ENCODE assay signal across 14 cellular contexts in the genomic region with DNA sequence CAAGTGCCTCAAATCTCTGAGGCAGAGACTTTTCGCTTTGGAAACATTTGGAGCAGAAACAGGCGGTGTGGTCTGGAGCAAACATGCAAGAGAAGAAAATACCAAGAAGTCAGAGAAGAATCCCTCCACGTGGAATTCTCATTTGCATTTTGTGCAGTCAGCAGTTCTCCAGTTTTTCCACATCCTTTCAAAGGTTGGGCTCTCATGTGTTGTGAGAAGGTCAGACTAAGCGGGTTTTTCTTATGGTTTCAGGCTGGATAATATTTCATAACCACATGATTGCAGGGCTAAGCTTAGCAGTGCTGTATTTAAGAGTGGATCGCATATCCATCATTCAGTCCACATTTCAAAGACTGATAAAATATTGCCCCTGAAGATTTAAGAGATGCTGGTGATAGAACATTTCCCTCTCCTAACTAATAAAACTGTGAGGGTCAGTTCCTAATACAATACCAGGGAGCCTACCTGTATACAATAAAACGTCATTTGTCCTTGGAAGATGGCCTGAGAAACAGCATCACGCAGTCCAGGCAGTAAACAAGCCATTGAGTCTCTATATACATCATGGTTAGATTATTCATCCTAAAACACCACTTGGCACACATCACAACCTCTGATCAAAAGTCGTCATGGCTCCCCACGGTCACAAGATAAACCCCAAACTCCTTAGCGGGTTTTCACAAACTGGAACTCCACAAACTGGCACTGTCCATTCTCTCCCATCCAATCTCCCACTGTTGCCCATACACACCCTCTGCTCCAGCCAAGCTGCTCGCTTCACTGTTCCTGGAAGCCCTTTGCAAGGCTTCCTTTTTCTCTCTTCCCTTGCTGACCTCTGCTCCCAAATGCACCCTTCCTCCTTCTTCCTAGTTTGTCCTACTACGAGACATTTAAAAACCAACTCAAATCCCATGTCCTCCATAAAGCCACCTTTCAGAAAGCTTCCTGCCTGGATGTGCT. TPM values are rescaled to one million over a fixed set of nuclear protein-coding genes. Genes with fewer than 3 reads are reported as not detected.
DNase-seq lines count a peak whose midpoint lies in the region; ATAC-seq, FAIRE-seq and TF ChIP-seq lines count a peak whose summit lies in the region.
"Had no signal": no experiment of that assay in that cellular context is flagged by ENCODE, and none has a peak within 500 bp of the region (broad histone marks: within the 10 kb centered on the region; RNA-seq: fewer than 3 reads in every experiment).

No MANE protein-coding gene starts in this region.

- WGBS in HepG2 (ENCODE audit: low lambda C conversion rate) = 16% methylated on average over 12 of the region's 12 CpGs

- in situ Hi-C loops in HepG2 (cut with HindIII; ENCODE audit: extremely low pct_ligation_motif_present, low pct_unique_long_range_greater_than_20kb) = no loop called here

- H3K79me2 ChIP-seq in HepG2 (ENCODE audit: insufficient read depth, low read length) = no peaks in the 10 kb centered on the region

- no peak overlapping the region for H3K4me2 ChIP-seq in HepG2 (ENCODE audit: low read depth, low read length)

- H2AFZ ChIP-seq in HepG2 (ENCODE audit: low read length) = no peak overlapping the region

- FAIRE-seq in HepG2 (lab: Jason Lieb, UNC) = no peak

- CTCF ChIA-PET in HepG2 (lab: Yijun Ruan, JAX; ENCODE audit: low intra/inter-chr PET ratio, low total read pairs) = no interaction called here

- no peaks in the 10 kb centered on the region for H4K20me1 ChIP-seq in HepG2 (ENCODE audit: insufficient read depth, low read length)

- peak overlapping the region; percentile 36 for H3K4me3 ChIP-seq in left ventricle myocardium inferior
- H3K4me3 ChIP-seq in HepG2 (replicated peaks in 1 of 3; ENCODE audit: insufficient read depth in 1 of 3, low read depth in 2 of 3, low read length in 3 of 3) = no peak overlapping the region
- H3K4me3 ChIP-seq: coronary artery had no signal

- H3K4me1 Mint-ChIP-seq in activated T-helper 2 cell treated with anti-CD3 and anti-CD28 coated beads, Interferon-gamma antibody, Interleukin-2, Interleukin-4, amounts not matched to agents 10 μg/mL and 5 μg/mL and 100 μg/mL, durations not matched to agents 14 hours and 24 hours and 36 hours (ENCODE audit: low read depth) = peaks cover 59% of the 10 kb centered on the region

- no peak for TF ChIP-seq EP300 in HepG2 (IDR thresholded peaks at IDR 0.05; ENCODE audit: low read depth in 2 of 2, low read length in 2 of 2)
- no peak for TF ChIP-seq EP300 in HepG2 (CRISPR knock-in tag; IDR thresholded peaks at IDR 0.05; ENCODE audit: borderline replicate concordance)

- no TSS peak for BruUV-seq in HepG2 (replicated peaks; lab: Mats Ljungman, UMichigan)

- TF ChIP-seq RAD21 in HepG2 (CRISPR knock-in tag; IDR thresholded peaks at IDR 0.05) = no peak

- H3K36me3 Mint-ChIP-seq in activated T-helper 2 cell treated with anti-CD3 and anti-CD28 coated beads, Interferon-gamma antibody, Interleukin-2, Interleukin-4, amounts not matched to agents 10 μg/mL and 5 μg/mL and 100 μg/mL, durations not matched to agents 14 hours and 24 hours and 36 hours (ENCODE audit: low read depth) = peaks cover 53% of the 10 kb centered on the region

- H3K9ac ChIP-seq in HepG2 (ENCODE audit: insufficient read depth, low read depth, low read length) = no peak overlapping the region

- H3K9me3 ChIP-seq in left ventricle myocardium inferior (replicated peaks) (no peaks in the 10 kb centered on the region), HepG2 (ENCODE audit: low read length) (no peaks in the 10 kb centered on the region)

- no peak for TF ChIP-seq CTCF in left ventricle myocardium inferior (IDR thresholded peaks at IDR 0.05; ENCODE audit: borderline replicate concordance)
- TF ChIP-seq CTCF in HepG2 (CRISPR knock-in tag; IDR thresholded peaks at IDR 0.05) = no peak

- H3K27me3 ChIP-seq in left ventricle myocardium inferior (ENCODE audit: low read depth) (no peaks in the 10 kb centered on the region), HepG2 (ENCODE audit: control insufficient read depth in 1 of 2, insufficient read depth in 2 of 2, low read length in 2 of 2) (peaks cover 1 to 19% of the 10 kb centered on the region in 2 experiments; a peak in 4 of 5 replicates)

- peak overlapping the region; percentile 69 for H3K27ac Mint-ChIP-seq in activated T-helper 2 cell treated with anti-CD3 and anti-CD28 coated beads, Interferon-gamma antibody, Interleukin-2, Interleukin-4, amounts not matched to agents 10 μg/mL and 5 μg/mL and 100 μg/mL, durations not matched to agents 14 hours and 24 hours and 36 hours
- H3K27ac Mint-ChIP-seq: HFFc6 had no signal

- H3K27me3 Mint-ChIP-seq in activated T-helper 2 cell treated with anti-CD3 and anti-CD28 coated beads, Interferon-gamma antibody, Interleukin-2, Interleukin-4, amounts not matched to agents 10 μg/mL and 5 μg/mL and 100 μg/mL, durations not matched to agents 14 hours and 24 hours and 36 hours (ENCODE audit: low read depth) = no peaks in the 10 kb centered on the region

- H3K9me3 Mint-ChIP-seq in activated T-helper 2 cell treated with anti-CD3 and anti-CD28 coated beads, Interferon-gamma antibody, Interleukin-2, Interleukin-4, amounts not matched to agents 10 μg/mL and 5 μg/mL and 100 μg/mL, durations not matched to agents 14 hours and 24 hours and 36 hours = no peaks in the 10 kb centered on the region
- H3K9me3 Mint-ChIP-seq: HFFc6 had no signal

- H3K36me3 ChIP-seq in left ventricle myocardium inferior (no peaks in the 10 kb centered on the region), HepG2 (replicated peaks in 1 of 2; ENCODE audit: control insufficient read depth in 1 of 2, insufficient read depth in 2 of 2, low read length in 2 of 2) (no peaks in the 10 kb centered on the region)

- H3K4me1 ChIP-seq in left ventricle myocardium inferior = peaks cover 21% of the 10 kb centered on the region
- H3K4me1 ChIP-seq in HepG2 (ENCODE audit: insufficient read depth, low read length) = no peaks in the 10 kb centered on the region

- no peak for TF ChIP-seq POLR2A in HepG2 (IDR thresholded peaks at IDR 0.05; ENCODE audit: insufficient read depth in 1 of 2, low read depth in 2 of 2, low read length in 2 of 2)

- ATAC-seq in Right ventricle myocardium inferior = no peak
- no peak for ATAC-seq in HepG2
- ATAC-seq in GM21367 (IDR thresholded peaks at IDR 0.05; ENCODE audit: unreplicated experiment) = no peak
- no peak for ATAC-seq in GM21390 (IDR thresholded peaks at IDR 0.05; ENCODE audit: unreplicated experiment)

- POLR2A ChIA-PET in HepG2 (lab: Yijun Ruan, JAX) = no interaction called here

- intact Hi-C loops in left ventricle myocardium inferior (cut with micrococcal nuclease) = no loop called here
- intact Hi-C loops in Right ventricle myocardium inferior (cut with DNase I) = no loop called here
- intact Hi-C loops in activated T-helper 2 cell treated with anti-CD3 and anti-CD28 coated beads, Interferon-gamma antibody, Interleukin-2, Interleukin-4, amounts not matched to agents 10 μg/mL and 5 μg/mL and 100 μg/mL, durations not matched to agents 14 hours and 24 hours and 36 hours (cut with micrococcal nuclease) = no loop called here
- intact Hi-C loops in HepG2 (cut with micrococcal nuclease; ENCODE audit: unreplicated experiment) = no loop called here

- no peak overlapping the region for H3K27ac ChIP-seq in left ventricle myocardium inferior (replicated peaks)
- H3K27ac ChIP-seq in HepG2 (ENCODE audit: extremely low read length, insufficient read depth, low read length) = no peak overlapping the region
- H3K27ac ChIP-seq: coronary artery had no signal

- DNase-seq in left ventricle myocardium inferior = no peak
- DNase-seq in Right ventricle myocardium inferior (ENCODE audit: missing footprints) = no peak
- DNase-seq in activated T-helper 2 cell treated with anti-CD3 and anti-CD28 coated beads, Interferon-gamma antibody, Interleukin-2, Interleukin-4, amounts not matched to agents 10 μg/mL and 5 μg/mL and 100 μg/mL, durations not matched to agents 14 hours and 24 hours and 36 hours (ENCODE audit: low spot score) = no peak
- no peak for DNase-seq in HepG2 (ENCODE audit: low spot score)
- no peak for DNase-seq in NCI-H774 (lab: John Stamatoyannopoulos, UW)
- no peak for DNase-seq in NCI-H2171 treated with DMSO at 0.1 percent for 48 hours (lab: John Stamatoyannopoulos, UW)
- DNase-seq: HFFc6; mesendoderm; NCI-H526; RPMI8226; stimulated activated CD4-positive, alpha-beta T cell treated with anti-CD3 and anti-CD28 coated beads, Interleukin-2, amount 100 ng/mL, for 24 hours had no signal

- no peak overlapping the region for H3K4me3 Mint-ChIP-seq in activated T-helper 2 cell treated with anti-CD3 and anti-CD28 coated beads, Interferon-gamma antibody, Interleukin-2, Interleukin-4, amounts not matched to agents 10 μg/mL and 5 μg/mL and 100 μg/mL, durations not matched to agents 14 hours and 24 hours and 36 hours (ENCODE audit: low read depth)
- H3K4me3 Mint-ChIP-seq: HFFc6 had no signal

RNA-seq across cellular contexts. Expression of a gene that starts 31.5 kb away (rescaled TPM):
- 7.1 TPM for total RNA-seq in left ventricle myocardium inferior
- total RNA-seq in Right ventricle myocardium inferior = 10.5 TPM
- 107 and 120 TPM in 2 replicates for total RNA-seq in activated T-helper 2 cell treated with anti-CD3 and anti-CD28 coated beads, Interferon-gamma antibody, Interleukin-2, Interleukin-4, amounts not matched to agents 10 μg/mL and 5 μg/mL and 100 μg/mL, durations not matched to agents 14 hours and 24 hours and 36 hours
- total RNA-seq in HepG2 (2016; rRNA removed; fragmentation: Illumina TruSeq; extraction: Trizol) = 0.11 and 0.36 TPM in 2 replicates
- not detected in 2 replicates for total RNA-seq in HepG2 (2016; cell fraction: cytosol; rRNA removed; fragmentation: Illumina TruSeq; extraction: Trizol; ENCODE audit: low read depth)
- 0.55 and 0.63 TPM in 2 replicates for total RNA-seq in HepG2 (2016; cell fraction: insoluble cytoplasmic fraction; rRNA removed; fragmentation: Illumina TruSeq; extraction: Trizol)
- total RNA-seq in HepG2 (2016; cell fraction: membrane; rRNA removed; fragmentation: Illumina TruSeq; extraction: Trizol) = 0.77 TPM in 1 of 2 replicates, not detected in the other
- 0.44 and 1.2 TPM in 2 replicates for total RNA-seq in HepG2 (2016; cell fraction: nucleus; rRNA removed; fragmentation: Illumina TruSeq; extraction: Trizol)
- 0.04 and 0.05 TPM in 2 replicates for polyA plus RNA-seq in HepG2 (2011; rRNA removed)
- polyA plus RNA-seq in HepG2 (2011; cell fraction: cytosol; rRNA removed) = 0.03 and 0.08 TPM in 2 replicates
- 1.3 and 2.2 TPM in 2 replicates for polyA plus RNA-seq in HepG2 (2011; cell fraction: nucleus; rRNA removed)
- 0.04 TPM in 1 of 2 replicates, not detected in the other for polyA plus RNA-seq in HepG2 (2012)
- polyA plus RNA-seq in HepG2 (2016; cell fraction: cytosol; fragmentation: Illumina TruSeq; extraction: Trizol; ENCODE audit: low read depth) = 0.16 TPM in 1 of 2 replicates, not detected in the other
- 0.09 and 0.17 TPM in 2 replicates for polyA plus RNA-seq in HepG2 (2016; cell fraction: insoluble cytoplasmic fraction; fragmentation: Illumina TruSeq; extraction: Trizol; ENCODE audit: low read depth)
- not detected in 2 replicates for polyA plus RNA-seq in HepG2 (2016; cell fraction: membrane; fragmentation: Illumina TruSeq; extraction: Trizol; ENCODE audit: low read depth)
- 0.07 and 0.21 TPM in 2 replicates for polyA plus RNA-seq in HepG2 (2016; cell fraction: nucleus; fragmentation: Illumina TruSeq; extraction: Trizol; ENCODE audit: insufficient read depth, low read depth)
- polyA minus RNA-seq in HepG2 (2011; rRNA and poly(A)+ RNA removed; ENCODE audit: low replicate concordance) = 0.52 and 22.4 TPM in 2 replicates
- polyA minus RNA-seq in HepG2 (2011; cell fraction: cytosol; rRNA and poly(A)+ RNA removed) = not detected in 2 replicates
- polyA minus RNA-seq in HepG2 (2011; cell fraction: nucleus; rRNA and poly(A)+ RNA removed) = 1.2 and 1.3 TPM in 2 replicates
